8 cellular contexts compared by ENCODE assay signal in genomic region chr17:44503080-44503842, GRCh38. TPM values are rescaled to one million over a fixed set of nuclear protein-coding genes. Genes with fewer than 3 reads are reported as not detected.
DNase-seq lines count a peak whose midpoint lies in the region; ATAC-seq and TF ChIP-seq lines count a peak whose summit lies in the region.

GPATCH8 (minus strand) TSS chr17:44503406; CDS start chr17:44503370, 36 bp downstream.

- WGBS in esophagus, 2 donors, result 0 to 1% methylated on average over 68 to 73 of the region's 73 CpGs

- H3K9me3 ChIP-seq in esophagus (ENCODE audit: control insufficient read depth in 2 of 2, insufficient read depth in 1 of 2, low read depth in 1 of 2, low read length in 1 of 2), result no peaks in the 10 kb centered on the region
- H3K9me3 ChIP-seq in muscle layer of colon (ENCODE audit: low read length), result no peaks in the 10 kb centered on the region

- peaks cover 44% of the 10 kb centered on the region for H3K4me1 Mint-ChIP-seq in activated T-cell treated with anti-CD3 and anti-CD28 coated beads, Interleukin-2, amount 50 U/mL, for 24 hours (ENCODE audit: low read depth)

- peak within 1 kb of the TSS; percentile 98 for H3K4me3 Mint-ChIP-seq in activated T-cell treated with anti-CD3 and anti-CD28 coated beads, Interleukin-2, amount 50 U/mL, for 24 hours

- no peaks in the 10 kb centered on the region for H3K27me3 Mint-ChIP-seq in activated T-cell treated with anti-CD3 and anti-CD28 coated beads, Interleukin-2, amount 50 U/mL, for 24 hours

- H3K9me3 Mint-ChIP-seq in activated T-cell treated with anti-CD3 and anti-CD28 coated beads, Interleukin-2, amount 50 U/mL, for 24 hours, result no peaks in the 10 kb centered on the region

- peaks cover 25% of the 10 kb centered on the region for H3K36me3 Mint-ChIP-seq in activated T-cell treated with anti-CD3 and anti-CD28 coated beads, Interleukin-2, amount 50 U/mL, for 24 hours (ENCODE audit: low read depth)

- H3K27ac ChIP-seq in esophagus (ENCODE audit: low read depth in 2 of 2, low read length in 1 of 2), result peak within 1 kb of the TSS; percentile 92 to 93
- H3K27ac ChIP-seq in muscle layer of colon (ENCODE audit: low read depth, low read length), result peak within 1 kb of the TSS; percentile 97

- H3K27me3 ChIP-seq in esophagus (ENCODE audit: control insufficient read depth in 1 of 2, insufficient read depth in 2 of 2, low read length in 2 of 2) (no peaks in the 10 kb centered on the region), muscle layer of colon (ENCODE audit: control insufficient read depth in 1 of 2, insufficient read depth in 2 of 2, low read length in 2 of 2) (no peaks in the 10 kb centered on the region)

- peak within 1 kb of the TSS; percentile 55 for H3K9ac ChIP-seq in muscle layer of colon (ENCODE audit: low read length)

- H3K4me1 ChIP-seq in esophagus (ENCODE audit: control insufficient read depth in 2 of 2, insufficient read depth in 2 of 2, low read length in 1 of 2) (no peaks in the 10 kb centered on the region), muscle layer of colon (ENCODE audit: insufficient read depth, low read length) (peaks cover 24% of the 10 kb centered on the region)

- H3K27ac Mint-ChIP-seq in activated T-cell treated with anti-CD3 and anti-CD28 coated beads, Interleukin-2, amount 50 U/mL, for 24 hours, result peak within 1 kb of the TSS; percentile 96

- H3K36me3 ChIP-seq in esophagus (ENCODE audit: control insufficient read depth in 2 of 2, insufficient read depth in 2 of 2, low read length in 1 of 2) (no peaks in the 10 kb centered on the region), muscle layer of colon (ENCODE audit: insufficient read depth, low read length) (no peaks in the 10 kb centered on the region)

- DNase-seq in DMS53 (lab: John Stamatoyannopoulos, UW) (peak; percentile 99), KG1 (lab: John Stamatoyannopoulos, UW) (peak; percentile 89)
- peak; percentile 96 for DNase-seq in activated T-cell treated with anti-CD3 and anti-CD28 coated beads, Interleukin-2, amount 50 U/mL, for 24 hours
- peak; percentile 84 to 86 for DNase-seq in stimulated activated CD8-positive, alpha-beta memory T cell treated with anti-CD3 and anti-CD28 coated beads, Interleukin-7, amount 100 ng/mL, for 1 hour (ENCODE audit: low read depth in 2 of 2)

- H3K4me3 ChIP-seq in esophagus (ENCODE audit: low read depth in 1 of 2, low read length in 2 of 2), result peak within 1 kb of the TSS; percentile 75 to 94
- peak within 1 kb of the TSS; percentile 96 to 99 for H3K4me3 ChIP-seq in muscle layer of colon (ENCODE audit: low read depth in 1 of 2, low read length in 2 of 2)

- ATAC-seq in GM21723 (IDR thresholded peaks at IDR 0.05; ENCODE audit: unreplicated experiment), result peak; percentile 86

TF ChIP-seq in PFSK-1, 5 proteins besides CTCF, POLR2A, EP300 and RAD21:
- TF ChIP-seq, protein P1, sequence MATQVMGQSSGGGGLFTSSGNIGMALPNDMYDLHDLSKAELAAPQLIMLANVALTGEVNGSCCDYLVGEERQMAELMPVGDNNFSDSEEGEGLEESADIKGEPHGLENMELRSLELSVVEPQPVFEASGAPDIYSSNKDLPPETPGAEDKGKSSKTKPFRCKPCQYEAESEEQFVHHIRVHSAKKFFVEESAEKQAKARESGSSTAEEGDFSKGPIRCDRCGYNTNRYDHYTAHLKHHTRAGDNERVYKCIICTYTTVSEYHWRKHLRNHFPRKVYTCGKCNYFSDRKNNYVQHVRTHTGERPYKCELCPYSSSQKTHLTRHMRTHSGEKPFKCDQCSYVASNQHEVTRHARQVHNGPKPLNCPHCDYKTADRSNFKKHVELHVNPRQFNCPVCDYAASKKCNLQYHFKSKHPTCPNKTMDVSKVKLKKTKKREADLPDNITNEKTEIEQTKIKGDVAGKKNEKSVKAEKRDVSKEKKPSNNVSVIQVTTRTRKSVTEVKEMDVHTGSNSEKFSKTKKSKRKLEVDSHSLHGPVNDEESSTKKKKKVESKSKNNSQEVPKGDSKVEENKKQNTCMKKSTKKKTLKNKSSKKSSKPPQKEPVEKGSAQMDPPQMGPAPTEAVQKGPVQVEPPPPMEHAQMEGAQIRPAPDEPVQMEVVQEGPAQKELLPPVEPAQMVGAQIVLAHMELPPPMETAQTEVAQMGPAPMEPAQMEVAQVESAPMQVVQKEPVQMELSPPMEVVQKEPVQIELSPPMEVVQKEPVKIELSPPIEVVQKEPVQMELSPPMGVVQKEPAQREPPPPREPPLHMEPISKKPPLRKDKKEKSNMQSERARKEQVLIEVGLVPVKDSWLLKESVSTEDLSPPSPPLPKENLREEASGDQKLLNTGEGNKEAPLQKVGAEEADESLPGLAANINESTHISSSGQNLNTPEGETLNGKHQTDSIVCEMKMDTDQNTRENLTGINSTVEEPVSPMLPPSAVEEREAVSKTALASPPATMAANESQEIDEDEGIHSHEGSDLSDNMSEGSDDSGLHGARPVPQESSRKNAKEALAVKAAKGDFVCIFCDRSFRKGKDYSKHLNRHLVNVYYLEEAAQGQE (IDR thresholded peaks at IDR 0.05; ENCODE audit: insufficient read depth in 1 of 2, low read depth in 2 of 2, low read length in 2 of 2), result no peak
- TF ChIP-seq FOXP2 (optimal IDR thresholded peaks at IDR 0.05; ENCODE audit: borderline replicate concordance, extremely low read depth, extremely low read length, insufficient read depth), result peak; percentile 95
- peak; percentile 35; the same call in 1 of the 2 replicates for TF ChIP-seq TAF1 (IDR thresholded peaks at IDR 0.05; ENCODE audit: borderline replicate concordance, insufficient read depth, low read length)
- TF ChIP-seq POLR2AphosphoS5 (IDR thresholded peaks at IDR 0.05; ENCODE audit: low read depth, low read length), result peak; percentile 86

RNA-seq across cellular contexts. Expression of gene GPATCH8, which starts in this region (rescaled TPM):
- 18.6 TPM for polyA plus RNA-seq in PFSK-1 (2012; ENCODE audit: insufficient read length, low read depth)
- 10 to 100 TPM in 1 of 2 donors, 1 to 10 TPM in 1; 7.9 to 12.8 TPM for polyA plus RNA-seq in esophagus

Comparison
In these comparisons a context has a peak if more than half of its experiments do, and no peak if none do; other contexts are left out.
1. Peak in every context shown above with its lines: DNase-seq, ATAC-seq, H3K4me3 ChIP-seq and H3K27ac ChIP-seq.